8 cellular contexts compared by ENCODE assay signal in the genomic region with DNA sequence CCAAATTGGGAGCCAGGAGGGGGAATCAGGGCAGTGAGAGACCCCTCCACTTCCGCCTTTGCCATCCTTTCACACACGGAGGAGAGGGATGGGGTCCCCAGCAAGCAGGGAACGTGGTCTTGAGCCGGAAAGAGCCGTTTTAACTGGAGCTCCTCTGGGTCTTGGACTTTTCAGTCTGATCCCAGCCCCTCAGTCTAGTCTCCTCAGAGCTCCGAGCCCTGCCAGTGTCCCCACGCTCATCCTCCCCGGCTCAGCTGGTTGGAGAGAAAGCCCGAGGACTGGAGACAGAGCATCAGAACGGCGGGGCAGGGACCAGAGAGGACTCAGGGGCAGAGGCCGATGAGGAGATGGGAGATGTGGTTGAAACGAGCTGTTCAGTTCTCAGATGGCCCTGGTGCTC. TPM values are rescaled to one million over a fixed set of nuclear protein-coding genes. Genes with fewer than 3 reads are reported as not detected.
A peak's percentile ranks its signal among the peaks of the same experiment; 100 is the strongest.
DNase-seq lines count a peak whose midpoint lies in the region; ATAC-seq and TF ChIP-seq lines count a peak whose summit lies in the region.

No MANE protein-coding gene starts in this region.

- H3K27me3 Mint-ChIP-seq in stimulated activated naive CD8-positive, alpha-beta T cell treated with anti-CD3 and anti-CD28 coated beads, Interleukin-15, Interleukin-2, amounts not matched to agents 100 ng/mL and 50 ng/mL, for 24 hours, result peaks cover 4% of the 10 kb centered on the region
- H3K27me3 Mint-ChIP-seq in activated T-helper 17 cell treated with anti-CD3 and anti-CD28 coated beads, Interleukin-2, amount 50 U/mL, for 72 hours, result no peaks in the 10 kb centered on the region

- H3K27me3 ChIP-seq in lower lobe of right lung (ENCODE audit: low read depth), result no peaks in the 10 kb centered on the region

- no peak overlapping the region for H3K27ac Mint-ChIP-seq in stimulated activated naive CD8-positive, alpha-beta T cell treated with anti-CD3 and anti-CD28 coated beads, Interleukin-15, Interleukin-2, amounts not matched to agents 100 ng/mL and 50 ng/mL, for 24 hours
- peak overlapping the region; percentile 51 for H3K27ac Mint-ChIP-seq in activated T-helper 17 cell treated with anti-CD3 and anti-CD28 coated beads, Interleukin-2, amount 50 U/mL, for 72 hours

- peak overlapping the region; percentile 67 for H3K4me3 Mint-ChIP-seq in stimulated activated naive CD8-positive, alpha-beta T cell treated with anti-CD3 and anti-CD28 coated beads, Interleukin-15, Interleukin-2, amounts not matched to agents 100 ng/mL and 50 ng/mL, for 24 hours
- peak overlapping the region; percentile 62 for H3K4me3 Mint-ChIP-seq in activated T-helper 17 cell treated with anti-CD3 and anti-CD28 coated beads, Interleukin-2, amount 50 U/mL, for 72 hours

- H3K4me1 ChIP-seq in lower lobe of right lung, result peaks cover 11% of the 10 kb centered on the region

- TF ChIP-seq CTCF in lower lobe of right lung (IDR thresholded peaks at IDR 0.05), result no peak

- H3K9me3 Mint-ChIP-seq in stimulated activated naive CD8-positive, alpha-beta T cell treated with anti-CD3 and anti-CD28 coated beads, Interleukin-15, Interleukin-2, amounts not matched to agents 100 ng/mL and 50 ng/mL, for 24 hours, result no peaks in the 10 kb centered on the region
- no peaks in the 10 kb centered on the region for H3K9me3 Mint-ChIP-seq in activated T-helper 17 cell treated with anti-CD3 and anti-CD28 coated beads, Interleukin-2, amount 50 U/mL, for 72 hours

- no peak for DNase-seq in stimulated activated naive CD8-positive, alpha-beta T cell treated with anti-CD3 and anti-CD28 coated beads, Interleukin-15, Interleukin-2, amounts not matched to agents 100 U/mL and 50 U/mL, for 24 hours
- DNase-seq in lower lobe of right lung (no peak), COLO668 (lab: John Stamatoyannopoulos, UW; ENCODE audit: unreplicated experiment) (no peak), NCI-H1105 (lab: John Stamatoyannopoulos, UW) (no peak)
- no peak for DNase-seq in stimulated activated CD4-positive, alpha-beta T cell treated with anti-CD3 and anti-CD28 coated beads, Interleukin-4, amount 100 ng/mL, for 4 hours
- DNase-seq in stimulated activated CD4-positive, alpha-beta T cell treated with anti-CD3 and anti-CD28 coated beads, Interleukin-2, amount 100 ng/mL, for 24 hours, result no peak

- intact Hi-C loops in lower lobe of right lung (cut with DNase I), result no loop called here

- H3K36me3 ChIP-seq in lower lobe of right lung, result no peaks in the 10 kb centered on the region

- no peaks in the 10 kb centered on the region for H3K9me3 ChIP-seq in lower lobe of right lung

- no peak overlapping the region for H3K27ac ChIP-seq in lower lobe of right lung

- H3K36me3 Mint-ChIP-seq in stimulated activated naive CD8-positive, alpha-beta T cell treated with anti-CD3 and anti-CD28 coated beads, Interleukin-15, Interleukin-2, amounts not matched to agents 100 ng/mL and 50 ng/mL, for 24 hours (ENCODE audit: low read depth), result no peaks in the 10 kb centered on the region
- no peaks in the 10 kb centered on the region for H3K36me3 Mint-ChIP-seq in activated T-helper 17 cell treated with anti-CD3 and anti-CD28 coated beads, Interleukin-2, amount 50 U/mL, for 72 hours (ENCODE audit: low read depth)

- ATAC-seq in stimulated activated naive CD8-positive, alpha-beta T cell treated with anti-CD3 and anti-CD28 coated beads, Interleukin-15, Interleukin-2, amounts not matched to agents 100 U/mL and 50 U/mL, for 24 hours, result no peak
- no peak for ATAC-seq in activated T-helper 17 cell treated with anti-CD3 and anti-CD28 coated beads, Interleukin-2, amount 50 U/mL, for 72 hours (replicated peaks)
- ATAC-seq in lower lobe of right lung, result no peak

- peaks cover 7% of the 10 kb centered on the region for H3K4me1 Mint-ChIP-seq in stimulated activated naive CD8-positive, alpha-beta T cell treated with anti-CD3 and anti-CD28 coated beads, Interleukin-15, Interleukin-2, amounts not matched to agents 100 ng/mL and 50 ng/mL, for 24 hours (ENCODE audit: low read depth)
- H3K4me1 Mint-ChIP-seq in activated T-helper 17 cell treated with anti-CD3 and anti-CD28 coated beads, Interleukin-2, amount 50 U/mL, for 72 hours, result peaks cover 5% of the 10 kb centered on the region

- H3K4me3 ChIP-seq in lower lobe of right lung, result peak overlapping the region; percentile 52

RNA-seq across cellular contexts. Expression of gene OTOF, which starts 26.1 kb away (rescaled TPM):
- 1 to 10 TPM in 1 of 2 donors, under 1 TPM in 1; 0.95 to 2.1 TPM for total RNA-seq in activated T-helper 17 cell treated with anti-CD3 and anti-CD28 coated beads, Interleukin-2, amount 50 U/mL, for 72 hours
- total RNA-seq in lower lobe of right lung, result 0.35 TPM
